Comparison of ENCODE assay signal across 21 cellular contexts in genomic region chr9:79742145-79742820, GRCh38.
DNase-seq lines count a peak whose midpoint lies in the region; ATAC-seq and TF ChIP-seq lines count a peak whose summit lies in the region.
"Had no signal": no experiment of that assay in that cellular context is flagged by ENCODE, and none has a peak within 500 bp of the region (broad histone marks: within the 10 kb centered on the region; RNA-seq: fewer than 3 reads in every experiment).

No MANE protein-coding gene starts in this region.

- H3K27ac ChIP-seq in cingulate gyrus (ENCODE audit: low read depth, low read length) (peak overlapping the region; percentile 69), sigmoid colon (peak overlapping the region in 3 of 4 donors; percentile 22 to 40 (median 22)), Karpas-422 (ENCODE audit: low read length) (no peak overlapping the region)
- H3K27ac ChIP-seq: PC-9 had no signal

- no peaks in the 10 kb centered on the region for H3K36me3 Mint-ChIP-seq in immature natural killer cell
- H3K36me3 Mint-ChIP-seq: activated naive CD8-positive, alpha-beta T cell treated with anti-CD3 and anti-CD28 coated beads for 36 hours had no signal

- H3K9ac ChIP-seq in Karpas-422 (ENCODE audit: low read length), result no peak overlapping the region

- no peaks in the 10 kb centered on the region for H3K36me3 ChIP-seq in sigmoid colon
- H3K36me3 ChIP-seq in Karpas-422 (ENCODE audit: insufficient read depth, low read length), result no peaks in the 10 kb centered on the region

- H3K4me3 ChIP-seq in sigmoid colon, result no peak overlapping the region
- no peak overlapping the region for H3K4me3 ChIP-seq in Karpas-422 (ENCODE audit: low read length)
- H3K4me3 ChIP-seq: PC-9 had no signal

- intact Hi-C loops in sigmoid colon (cut with DNase I), result no loop called here

- WGBS in sigmoid colon, 2 donors, result 68 to 79% methylated on average over 5 of the region's 5 CpGs

- TF ChIP-seq POLR2A in sigmoid colon (IDR thresholded peaks at IDR 0.05), result no peak

- no peak for TF ChIP-seq EP300 in sigmoid colon (IDR thresholded peaks at IDR 0.05)

- H3K9me3 ChIP-seq in sigmoid colon (no peaks in the 10 kb centered on the region), Karpas-422 (ENCODE audit: low read length) (no peaks in the 10 kb centered on the region)

- ATAC-seq in GM21737 (IDR thresholded peaks at IDR 0.05; ENCODE audit: unreplicated experiment), result no peak
- ATAC-seq: activated T-cell treated with anti-CD3 and anti-CD28 coated beads, Interleukin-2, amount 50 U/mL, for 72 hours; stimulated activated naive CD8-positive, alpha-beta T cell treated with anti-CD3 and anti-CD28 coated beads, Interleukin-15, amount 100 ng/mL, for 72 hours had no signal

- H4K20me1 ChIP-seq in Karpas-422 (ENCODE audit: insufficient read depth, low read depth, low read length), result no peaks in the 10 kb centered on the region

- H3K27me3 ChIP-seq in sigmoid colon (no peaks in the 10 kb centered on the region), Karpas-422 (ENCODE audit: low read length) (no peaks in the 10 kb centered on the region; the same call in 1 of the 2 replicates)

- peaks cover 12 to 17% of the 10 kb centered on the region in 2 donors for H3K4me1 Mint-ChIP-seq in immature natural killer cell
- H3K4me1 Mint-ChIP-seq: neural crest cell had no signal

- no peaks in the 10 kb centered on the region for H3K9me3 Mint-ChIP-seq in immature natural killer cell
- H3K9me3 Mint-ChIP-seq: activated naive CD8-positive, alpha-beta T cell treated with anti-CD3 and anti-CD28 coated beads for 36 hours; activated T-cell treated with anti-CD3 and anti-CD28 coated beads, Interleukin-2, amount 50 U/mL, for 72 hours; stimulated activated naive CD8-positive, alpha-beta T cell treated with anti-CD3 and anti-CD28 coated beads, Interleukin-15, amount 100 ng/mL, for 72 hours had no signal

- H3K27me3 Mint-ChIP-seq in immature natural killer cell (ENCODE audit: low read depth in 3 of 3), result peaks cover 0 to 5% (median 0%) of the 10 kb centered on the region in 3 donors
- H3K27me3 Mint-ChIP-seq: activated naive CD8-positive, alpha-beta T cell treated with anti-CD3 and anti-CD28 coated beads for 36 hours; stimulated activated naive CD8-positive, alpha-beta T cell treated with anti-CD3 and anti-CD28 coated beads, Interleukin-15, amount 100 ng/mL, for 72 hours had no signal

- no peak overlapping the region for H2AFZ ChIP-seq in Karpas-422 (ENCODE audit: low read length)
- H2AFZ ChIP-seq: PC-9 had no signal

- H3K4me1 ChIP-seq in sigmoid colon (peaks cover 0 to 19% (median 14%) of the 10 kb centered on the region in 4 donors), Karpas-422 (ENCODE audit: low read length) (no peaks in the 10 kb centered on the region)

- H3K79me2 ChIP-seq in Karpas-422 (ENCODE audit: low read length), result no peaks in the 10 kb centered on the region

- H3K27ac Mint-ChIP-seq in immature natural killer cell, result peak overlapping the region in 2 of 6 donors; percentile 20 to 79
- H3K27ac Mint-ChIP-seq: activated naive CD8-positive, alpha-beta T cell treated with anti-CD3 and anti-CD28 coated beads for 36 hours; activated T-cell treated with anti-CD3 and anti-CD28 coated beads, Interleukin-2, amount 50 U/mL, for 72 hours had no signal

- TF ChIP-seq CTCF in sigmoid colon (IDR thresholded peaks at IDR 0.05), result no peak

- no peaks in the 10 kb centered on the region for H3K9me2 ChIP-seq in Karpas-422 (replicated peaks; ENCODE audit: insufficient read depth, low read length)

- H3K4me3 Mint-ChIP-seq in immature natural killer cell, result peak overlapping the region in 4 of 5 donors; percentile 7 to 53 (median 16)
- H3K4me3 Mint-ChIP-seq: activated naive CD8-positive, alpha-beta T cell treated with anti-CD3 and anti-CD28 coated beads for 36 hours; activated T-cell treated with anti-CD3 and anti-CD28 coated beads, Interleukin-2, amount 50 U/mL, for 72 hours; neural crest cell; stimulated activated naive CD8-positive, alpha-beta T cell treated with anti-CD3 and anti-CD28 coated beads, Interleukin-15, amount 100 ng/mL, for 72 hours had no signal

- H3K4me2 ChIP-seq in Karpas-422 (ENCODE audit: low read depth, low read length, poor library complexity, severe bottlenecking), result no peak overlapping the region
- H3K4me2 ChIP-seq: PC-9 had no signal

- DNase-seq in NCI-H2227 (lab: John Stamatoyannopoulos, UW; ENCODE audit: unreplicated experiment), result peak; percentile 19
- peak in 2 of 3 donors; percentile 1 to 6 for DNase-seq in immature natural killer cell
- no peak for DNase-seq in sigmoid colon
- DNase-seq in dedifferentiated amniotic fluid mesenchymal stem cell (ENCODE audit: extremely low spot score), result no peak
- no peak for DNase-seq in Karpas-422
- DNase-seq in AG08395 (ENCODE audit: low spot score), result no peak
- DNase-seq: activated naive CD8-positive, alpha-beta T cell treated with anti-CD3 and anti-CD28 coated beads for 36 hours; activated T-cell treated with anti-CD3 and anti-CD28 coated beads, Interleukin-2, amount 50 U/mL, for 72 hours; DND-41; GOT3; islet precursor cell; mesenchymal stem cell; NCI-H1694 treated with DMSO at 0.1 percent for 48 hours; NCI-H526; PC-9; retina; stimulated activated naive CD8-positive, alpha-beta T cell treated with anti-CD3 and anti-CD28 coated beads, Interleukin-15, amount 100 ng/mL, for 72 hours; T-helper 2 cell had no signal

Comparison
In these comparisons a context has a peak if more than half of its experiments do, and no peak if none do; other contexts are left out.
1. DNase-seq: peak in NCI-H2227 (single experiment) and immature natural killer cell (2 of 3); none in sigmoid colon (single experiment), dedifferentiated amniotic fluid mesenchymal stem cell (single experiment), Karpas-422 (single experiment) and AG08395 (single experiment).